Comparison of ENCODE assay signal across 8 cellular contexts in genomic region chr3:72847282-72847681, GRCh38. TPM values are rescaled to one million over a fixed set of nuclear protein-coding genes. Genes with fewer than 3 reads are reported as not detected.
DNase-seq lines count a peak whose midpoint lies in the region; ATAC-seq and TF ChIP-seq lines count a peak whose summit lies in the region.

No MANE protein-coding gene starts in this region.

- H3K27ac ChIP-seq in Panc1 (ENCODE audit: low read length) (peak overlapping the region; percentile 80), esophagus (ENCODE audit: low read depth in 2 of 2, low read length in 1 of 2) (peak overlapping the region in 1 of 2 donors; percentile 85), prostate gland (peak overlapping the region; percentile 67 to 70)

- 9 to 12% methylated on average over 6 of the region's 6 CpGs for WGBS in esophagus, 2 donors
- WGBS in prostate gland: 12% methylated on average over 6 of the region's 6 CpGs

- H3K4me3 ChIP-seq in GM08714 (ENCODE audit: low read length) (peak overlapping the region; percentile 86), Panc1 (ENCODE audit: low read depth in 2 of 2, low read length in 2 of 2) (peak overlapping the region; percentile 95 to 98), esophagus (ENCODE audit: low read depth in 1 of 2, low read length in 2 of 2) (peak overlapping the region; percentile 83 to 97), prostate gland (peak overlapping the region; percentile 72 to 77)

- H3K36me3 ChIP-seq in Panc1 (ENCODE audit: control insufficient read depth, insufficient read depth, low read length): peaks cover 2% of the 10 kb centered on the region; the same call in 1 of the 2 replicates
- no peaks in the 10 kb centered on the region for H3K36me3 ChIP-seq in esophagus (ENCODE audit: control insufficient read depth in 2 of 2, insufficient read depth in 2 of 2, low read length in 1 of 2)
- H3K36me3 ChIP-seq in prostate gland: no peaks in the 10 kb centered on the region

- H3K4me1 ChIP-seq in Panc1 (ENCODE audit: control insufficient read depth, insufficient read depth, low read length) (peaks cover 6% of the 10 kb centered on the region), esophagus (ENCODE audit: control insufficient read depth in 2 of 2, insufficient read depth in 2 of 2, low read length in 1 of 2) (no peaks in the 10 kb centered on the region), prostate gland (replicated peaks) (peaks cover 2% of the 10 kb centered on the region)

- intact Hi-C loops in Panc1 (cut with micrococcal nuclease; ENCODE audit: unreplicated experiment) (no loop called here), prostate gland (cut with DNase I) (loop anchor here (5.0 kb wide), 3 partner anchors 40 to 150 kb away; partner anchors contain the start of genes GXYLT2 and PPP4R2)

- H3K9me3 ChIP-seq in Panc1 (ENCODE audit: control insufficient read depth, insufficient read depth, low read depth, low read length) (no peaks in the 10 kb centered on the region), esophagus (ENCODE audit: control insufficient read depth in 2 of 2, insufficient read depth in 1 of 2, low read depth in 1 of 2, low read length in 1 of 2) (no peaks in the 10 kb centered on the region), prostate gland (no peaks in the 10 kb centered on the region)

- no peak for DNase-seq in Panc1 (ENCODE audit: low read depth, low spot score)
- DNase-seq in prostate gland (ENCODE audit: low spot score): no peak
- DNase-seq in DMS153 treated with DMSO at 0.1 percent for 48 hours (lab: John Stamatoyannopoulos, UW; ENCODE audit: unreplicated experiment): no peak
- no peak for DNase-seq in SW480 (ENCODE audit: low spot score)
- no peak for DNase-seq in COLO668 (lab: John Stamatoyannopoulos, UW; ENCODE audit: unreplicated experiment)
- DNase-seq in DMS79 treated with DMSO at 0.1 percent for 48 hours (lab: John Stamatoyannopoulos, UW): no peak

- POLR2A ChIA-PET in Panc1 (lab: Charles Lee): no interaction called here

- no peak for ATAC-seq in Panc1

- no peaks in the 10 kb centered on the region for H3K27me3 ChIP-seq in Panc1 (ENCODE audit: control insufficient read depth, insufficient read depth, low read length)
- no peaks in the 10 kb centered on the region for H3K27me3 ChIP-seq in esophagus (ENCODE audit: control insufficient read depth in 1 of 2, insufficient read depth in 2 of 2, low read length in 2 of 2)
- H3K27me3 ChIP-seq in prostate gland (replicated peaks; ENCODE audit: insufficient read depth): no peaks in the 10 kb centered on the region

- no peak for TF ChIP-seq CTCF in Panc1 (IDR thresholded peaks at IDR 0.05)
- no peak for TF ChIP-seq CTCF in prostate gland (IDR thresholded peaks at IDR 0.05)

- BruUV-seq in Panc1 (replicated peaks; lab: Mats Ljungman, UMichigan): TSS peak; percentile 68

- CTCF ChIA-PET in Panc1 (lab: Charles Lee): no interaction called here

- in situ Hi-C loops in Panc1 (cut with HindIII; ENCODE audit: low pct_unique_long_range_greater_than_20kb, low sequenced_read_pairs): no loop called here

- no peak for TF ChIP-seq POLR2A in prostate gland (IDR thresholded peaks at IDR 0.05)

RNA-seq across cellular contexts. Expression of gene SHQ1, which starts 1.0 kb away (rescaled TPM):
- 21.0 TPM for total RNA-seq in Panc1 (2021; ENCODE audit: unreplicated experiment)
- 9.1 TPM for polyA plus RNA-seq in Panc1 (2012; ENCODE audit: insufficient read length)
- polyA plus RNA-seq in esophagus: 1 to 10 TPM; 5.5 to 6.9 TPM
- total RNA-seq in prostate gland: 10 to 100 TPM; 12.9 to 31.9 TPM

RNA-seq across cellular contexts. Expression of gene GXYLT2, which starts 40.6 kb away (rescaled TPM):
- total RNA-seq in Panc1 (2021; ENCODE audit: unreplicated experiment) (6.1 TPM), prostate gland (10 to 100 TPM in 1 of 2 donors, 1 to 10 TPM in 1; 7.7 to 20.9 TPM)
- polyA plus RNA-seq in Panc1 (2012; ENCODE audit: insufficient read length): 2.1 TPM
- polyA plus RNA-seq in esophagus: under 1 TPM; 0.24 to 0.37 TPM
